Comparison of ENCODE assay signal across 8 cellular contexts in the genomic region with DNA sequence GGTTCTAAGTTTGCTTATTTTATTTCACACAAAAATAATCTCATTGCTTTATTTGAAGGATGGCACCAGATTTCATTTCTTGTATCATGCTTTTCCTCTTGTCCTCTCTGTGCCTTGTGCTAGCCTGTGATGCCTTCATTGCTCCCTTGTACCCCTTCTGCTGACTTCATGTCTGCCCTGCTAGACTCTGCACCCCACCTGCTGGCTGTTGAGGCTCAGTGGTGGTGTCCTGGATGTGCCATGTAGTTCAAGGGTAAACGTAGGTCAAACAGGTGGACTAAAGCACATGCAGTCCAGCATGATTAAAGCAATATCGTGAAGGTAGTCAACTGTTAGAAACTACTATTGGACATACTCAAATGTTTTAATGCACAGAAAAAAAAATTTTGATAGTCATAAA. TPM values are rescaled to one million over a fixed set of nuclear protein-coding genes. Genes with fewer than 3 reads are reported as not detected.
DNase-seq lines count a peak whose midpoint lies in the region; ATAC-seq, FAIRE-seq and TF ChIP-seq lines count a peak whose summit lies in the region.
"Had no signal": no experiment of that assay in that cellular context is flagged by ENCODE, and none has a peak within 500 bp of the region (broad histone marks: within the 10 kb centered on the region; RNA-seq: fewer than 3 reads in every experiment).

No MANE protein-coding gene starts in this region.

- H3K9me3 Mint-ChIP-seq in activated CD8-positive, alpha-beta T cell treated with anti-CD3 and anti-CD28 coated beads for 36 hours, result no peaks in the 10 kb centered on the region
- no peaks in the 10 kb centered on the region for H3K9me3 Mint-ChIP-seq in chondrocyte (ENCODE audit: low read depth)

- no peaks in the 10 kb centered on the region for H3K4me1 Mint-ChIP-seq in activated CD8-positive, alpha-beta T cell treated with anti-CD3 and anti-CD28 coated beads for 36 hours (ENCODE audit: low read depth)
- H3K4me1 Mint-ChIP-seq in chondrocyte (ENCODE audit: low read depth), result no peaks in the 10 kb centered on the region

- DNase-seq in GM10248 (ENCODE audit: extremely low spot score), result no peak
- peak; percentile 12 for DNase-seq in activated CD8-positive, alpha-beta T cell treated with anti-CD3 and anti-CD28 coated beads for 36 hours
- DNase-seq in mucosa of descending colon, result peak in 1 of 3 donors; percentile 29
- DNase-seq in chondrocyte (ENCODE audit: low spot score), result no peak
- no peak for DNase-seq in left lung
- DNase-seq in RCC 7860 (ENCODE audit: low spot score), result no peak

- intact Hi-C loops in activated CD8-positive, alpha-beta T cell treated with anti-CD3 and anti-CD28 coated beads for 36 hours (cut with micrococcal nuclease), result loop anchor here (5.0 kb wide), 1 partner anchor 210 kb away; no protein-coding TSS in a partner anchor
- intact Hi-C loops in mucosa of descending colon (cut with DNase I, micrococcal nuclease), result loop anchor here (10.0 kb wide), 2 partner anchors 203 to 213 kb away; no protein-coding TSS in a partner anchor
- intact Hi-C loops in left lung (cut with DNase I), result loop anchor here in 1 of 2 donors (10.0 kb wide), 2 partner anchors 83 to 203 kb away; no protein-coding TSS in a partner anchor

- H3K36me3 Mint-ChIP-seq in activated CD8-positive, alpha-beta T cell treated with anti-CD3 and anti-CD28 coated beads for 36 hours (ENCODE audit: low read depth), result peaks cover 22% of the 10 kb centered on the region
- peaks cover 13% of the 10 kb centered on the region for H3K36me3 Mint-ChIP-seq in chondrocyte (ENCODE audit: low read depth)

- no peaks in the 10 kb centered on the region for H3K4me1 ChIP-seq in mucosa of descending colon (ENCODE audit: low read depth)
- no peaks in the 10 kb centered on the region for H3K4me1 ChIP-seq in left lung

- no peak for FAIRE-seq in RCC 7860 (lab: Jason Lieb, UNC)

- no peak overlapping the region for H3K27ac ChIP-seq in left lung

- H3K27me3 Mint-ChIP-seq in activated CD8-positive, alpha-beta T cell treated with anti-CD3 and anti-CD28 coated beads for 36 hours, result no peaks in the 10 kb centered on the region
- H3K27me3 Mint-ChIP-seq in chondrocyte (ENCODE audit: low read depth), result no peaks in the 10 kb centered on the region

- H3K4me3 Mint-ChIP-seq in activated CD8-positive, alpha-beta T cell treated with anti-CD3 and anti-CD28 coated beads for 36 hours, result no peak overlapping the region
- no peak overlapping the region for H3K4me3 Mint-ChIP-seq in chondrocyte (ENCODE audit: unreplicated experiment)

- no peaks in the 10 kb centered on the region for H3K36me3 ChIP-seq in mucosa of descending colon (ENCODE audit: low read depth)
- H3K36me3 ChIP-seq in left lung, result peaks cover 0 to 53% of the 10 kb centered on the region in 2 donors

- no peaks in the 10 kb centered on the region for H3K9me3 ChIP-seq in mucosa of descending colon
- H3K9me3 ChIP-seq in left lung, result no peaks in the 10 kb centered on the region

- TF ChIP-seq CTCF in GM10248 (IDR thresholded peaks at IDR 0.05; ENCODE audit: control extremely low read depth, extremely low read depth, low read depth, missing control alignments), result peak; percentile 7
- no peak for TF ChIP-seq CTCF in activated CD8-positive, alpha-beta T cell treated with anti-CD3 and anti-CD28 coated beads for 36 hours (IDR thresholded peaks at IDR 0.05)
- TF ChIP-seq CTCF in mucosa of descending colon (IDR thresholded peaks at IDR 0.05), result no peak
- no peak for TF ChIP-seq CTCF in chondrocyte (IDR thresholded peaks at IDR 0.05)
- no peak for TF ChIP-seq CTCF in left lung (IDR thresholded peaks at IDR 0.05)

- CTCF ChIA-PET in GM10248 (lab: Yijun Ruan, JAX), result interaction anchor here (0.6 to 7.4 kb wide), 15 partner anchors 9 to 1266 kb away, joined by 3 to 175 read pairs (median 6); a partner anchor contains a TSS
- CTCF ChIA-PET in activated CD8-positive, alpha-beta T cell treated with anti-CD3 and anti-CD28 coated beads for 36 hours (lab: Charles Lee), result interaction anchor here (0.5 to 7.4 kb wide), 17 partner anchors 8 to 238 kb away, joined by 3 to 65 read pairs (median 4); no protein-coding TSS in a partner anchor

- H3K27ac Mint-ChIP-seq in activated CD8-positive, alpha-beta T cell treated with anti-CD3 and anti-CD28 coated beads for 36 hours, result no peak overlapping the region
- H3K27ac Mint-ChIP-seq in chondrocyte (ENCODE audit: unreplicated experiment), result no peak overlapping the region

- ATAC-seq in HG02885 (IDR thresholded peaks at IDR 0.05; ENCODE audit: poor library complexity, unreplicated experiment) (peak; percentile 64), mucosa of descending colon (peak; percentile 72), left lung (no peak)
- no peak for ATAC-seq in activated CD8-positive, alpha-beta T cell treated with anti-CD3 and anti-CD28 coated beads for 36 hours

- POLR2A ChIA-PET in GM10248 (lab: Yijun Ruan, JAX), result no interaction called here
- POLR2A ChIA-PET in activated CD8-positive, alpha-beta T cell treated with anti-CD3 and anti-CD28 coated beads for 36 hours (lab: Charles Lee), result interaction anchor here (1.0 kb wide), 1 partner anchor 89 kb away, joined by 3 read pairs; no protein-coding TSS in a partner anchor

- no peaks in the 10 kb centered on the region for H3K27me3 ChIP-seq in left lung

- H3K4me3 ChIP-seq in mucosa of descending colon (no peak overlapping the region), left lung (no peak overlapping the region)

RNA-seq across cellular contexts. Expression of a gene that starts 21.6 kb away (rescaled TPM):
- 10 to 100 TPM; 56.4 to 60.5 TPM for total RNA-seq in activated CD8-positive, alpha-beta T cell treated with anti-CD3 and anti-CD28 coated beads for 36 hours
- total RNA-seq in mucosa of descending colon (10 to 100 TPM; 50.2 to 72.6 (median 67.3) TPM), chondrocyte (29.2 to 33.1 TPM (median 33.1 TPM) in 3 replicates), left lung (10 to 100 TPM; 31.9 to 38.1 TPM)

RNA-seq across cellular contexts. Expression of a gene that starts 36.0 kb away (rescaled TPM):
- not detected for total RNA-seq in activated CD8-positive, alpha-beta T cell treated with anti-CD3 and anti-CD28 coated beads for 36 hours
- total RNA-seq in mucosa of descending colon (10 to 100 TPM; 14.3 to 51.4 (median 51.1) TPM), chondrocyte (0.54 to 1.3 TPM (median 1.3 TPM) in 3 replicates), left lung (1 to 10 TPM; 2.4 to 3.6 TPM)

RNA-seq across cellular contexts. Expression of a gene that starts 47.8 kb away (rescaled TPM):
- total RNA-seq in activated CD8-positive, alpha-beta T cell treated with anti-CD3 and anti-CD28 coated beads for 36 hours, result 10 to 100 TPM; 10.2 to 11.3 TPM
- total RNA-seq in mucosa of descending colon, result 10 to 100 TPM; 14.4 to 48.6 (median 24.0) TPM
- total RNA-seq in chondrocyte, result 27.7 to 31.9 TPM (median 28.8 TPM) in 3 replicates
- total RNA-seq in left lung, result 10 to 100 TPM; 21.2 to 25.3 TPM

RNA-seq across cellular contexts. Expression of a gene that starts 47.8 kb away (rescaled TPM):
- total RNA-seq in activated CD8-positive, alpha-beta T cell treated with anti-CD3 and anti-CD28 coated beads for 36 hours, result not detected
- total RNA-seq in mucosa of descending colon (not detected), chondrocyte (not detected in 3 replicates), left lung (not detected)
- total RNA-seq: HT1080 had no signal

Comparison
In these comparisons a context has a peak if more than half of its experiments do, and no peak if none do; other contexts are left out.
1. ATAC-seq: peak in HG02885 (single experiment) and mucosa of descending colon (single experiment); none in activated CD8-positive, alpha-beta T cell treated with anti-CD3 and anti-CD28 coated beads for 36 hours (single experiment) and left lung (single experiment).